Comparison of ENCODE assay signal across 8 cellular contexts in genomic region chr14:31026395-31027096, GRCh38. TPM values are rescaled to one million over a fixed set of nuclear protein-coding genes. Genes with fewer than 3 reads are reported as not detected.
DNase-seq lines count a peak whose midpoint lies in the region; ATAC-seq, FAIRE-seq and TF ChIP-seq lines count a peak whose summit lies in the region.

No MANE protein-coding gene starts in this region.

- H2AFZ ChIP-seq in GM23248 (peak overlapping the region; percentile 89), Karpas-422 (ENCODE audit: low read length) (peak overlapping the region; percentile 87), fibroblast of lung (ENCODE audit: low read length) (peak overlapping the region; percentile 84)

- intact Hi-C loops in naive thymus-derived CD4-positive, alpha-beta T cell (cut with micrococcal nuclease), result loop anchor here (1.0 to 5.0 kb wide), 17 partner anchors 46 to 1177 kb away; partner anchors contain the start of genes DTD2 (in 2 of the 2), G2E3 (in 2 of the 2), HEATR5A (in 2 of the 2) and NUBPL (in 2 of the 2)

- H3K36me3 ChIP-seq in DOHH2 (ENCODE audit: control insufficient read depth, low read length) (peaks cover 23% of the 10 kb centered on the region), GM23248 (ENCODE audit: low read depth) (no peaks in the 10 kb centered on the region; the same call in 1 of the 2 replicates), Karpas-422 (ENCODE audit: insufficient read depth, low read length) (peaks cover 15% of the 10 kb centered on the region; the same call in 1 of the 2 replicates), fibroblast of lung (ENCODE audit: control insufficient read depth, insufficient read depth, low read length) (no peaks in the 10 kb centered on the region)
- H3K36me3 ChIP-seq in naive thymus-derived CD4-positive, alpha-beta T cell (ENCODE audit: control insufficient read depth in 2 of 3, insufficient read depth in 3 of 3, low read length in 3 of 3), result peaks cover 0 to 16% (median 0%) of the 10 kb centered on the region in 3 experiments

- in situ Hi-C loops in GM23248 (cut with MboI), result no loop called here

- peak overlapping the region; percentile 87 for H3K4me3 ChIP-seq in DOHH2 (ENCODE audit: low read length)
- peak overlapping the region; percentile 98 for H3K4me3 ChIP-seq in GM23248
- peak overlapping the region; percentile 78 for H3K4me3 ChIP-seq in Karpas-422 (ENCODE audit: low read length)
- H3K4me3 ChIP-seq in fibroblast of lung (replicated peaks in 1 of 4; ENCODE audit: control extremely low read depth in 1 of 4, insufficient read depth in 1 of 4, low read depth in 3 of 4, low read length in 4 of 4), result peak overlapping the region; percentile 63 to 93 (median 91)
- H3K4me3 ChIP-seq in naive thymus-derived CD4-positive, alpha-beta T cell (ENCODE audit: low read length), result peak overlapping the region; percentile 84

- H3K27me3 Mint-ChIP-seq in naive thymus-derived CD4-positive, alpha-beta T cell, result no peaks in the 10 kb centered on the region
- no peaks in the 10 kb centered on the region for H3K27me3 Mint-ChIP-seq in stimulated activated memory B cell treated with anti-CD40 and anti-IgM and Interleukin-4, amounts not matched to agents 10 μg/mL and 1 μg/mL and 100 μg/mL, for 72 hours

- no peaks in the 10 kb centered on the region for H3K9me2 ChIP-seq in DOHH2 (replicated peaks; ENCODE audit: control insufficient read depth, low read length)
- no peaks in the 10 kb centered on the region for H3K9me2 ChIP-seq in GM23248 (ENCODE audit: insufficient read depth)
- no peaks in the 10 kb centered on the region for H3K9me2 ChIP-seq in Karpas-422 (replicated peaks; ENCODE audit: insufficient read depth, low read length)

- POLR2A ChIA-PET in naive thymus-derived CD4-positive, alpha-beta T cell (lab: Charles Lee), result interaction anchor here (0.5 to 2.1 kb wide), 7 partner anchors 10 to 901 kb away, joined by 3 to 33 read pairs (median 6); partner anchors contain the start of genes G2E3, HECTD1 and SCFD1

- peak; percentile 98 for DNase-seq in GM23248
- DNase-seq in Karpas-422, result peak; percentile 99
- peak; percentile 92 for DNase-seq in RCC 7860 (ENCODE audit: low spot score)
- DNase-seq in activated T-helper 1 cell treated with anti-CD3 and anti-CD28 coated beads, Interleukin-2, amount 50 U/mL, for 16 hours (ENCODE audit: low read depth in 1 of 2, low spot score in 1 of 2), result peak; percentile 78 to 86
- peak; percentile 96 to 97 for DNase-seq in fibroblast of lung (ENCODE audit: low read depth in 2 of 2)
- DNase-seq in naive thymus-derived CD4-positive, alpha-beta T cell, result peak; percentile 74 to 93 (median 80)

- H3K36me3 Mint-ChIP-seq in naive thymus-derived CD4-positive, alpha-beta T cell, result peaks cover 0 to 4% (median 2%) of the 10 kb centered on the region in 5 donors
- H3K36me3 Mint-ChIP-seq in stimulated activated memory B cell treated with anti-CD40 and anti-IgM and Interleukin-4, amounts not matched to agents 10 μg/mL and 1 μg/mL and 100 μg/mL, for 72 hours, result peaks cover 4% of the 10 kb centered on the region

- H3K27me3 ChIP-seq in DOHH2 (ENCODE audit: control insufficient read depth, low read length), result no peaks in the 10 kb centered on the region
- H3K27me3 ChIP-seq in GM23248 (replicated peaks; ENCODE audit: insufficient read depth), result no peaks in the 10 kb centered on the region
- no peaks in the 10 kb centered on the region for H3K27me3 ChIP-seq in Karpas-422 (ENCODE audit: low read length)
- no peaks in the 10 kb centered on the region for H3K27me3 ChIP-seq in fibroblast of lung (ENCODE audit: control insufficient read depth, insufficient read depth, low read length)
- H3K27me3 ChIP-seq in naive thymus-derived CD4-positive, alpha-beta T cell (ENCODE audit: control insufficient read depth in 2 of 2, insufficient read depth in 2 of 2, low read length in 2 of 2), result no peaks in the 10 kb centered on the region

- CTCF ChIA-PET in naive thymus-derived CD4-positive, alpha-beta T cell (lab: Charles Lee), result interaction anchor here (0.6 kb wide), 1 partner anchor 150 kb away, joined by 3 read pairs; no protein-coding TSS in a partner anchor

- peak overlapping the region; percentile 71 for H3K27ac ChIP-seq in DOHH2 (ENCODE audit: low read depth, low read length)
- peak overlapping the region; percentile 80 for H3K27ac ChIP-seq in GM23248
- peak overlapping the region; percentile 88 for H3K27ac ChIP-seq in Karpas-422 (ENCODE audit: low read length)
- peak overlapping the region; percentile 98 for H3K27ac ChIP-seq in fibroblast of lung (ENCODE audit: insufficient read depth, low read length)
- peak overlapping the region; percentile 91 for H3K27ac ChIP-seq in naive thymus-derived CD4-positive, alpha-beta T cell (ENCODE audit: low read depth, low read length)

- peak overlapping the region; percentile 86 to 100 (median 96) for H3K4me3 Mint-ChIP-seq in naive thymus-derived CD4-positive, alpha-beta T cell
- H3K4me3 Mint-ChIP-seq in stimulated activated memory B cell treated with anti-CD40 and anti-IgM and Interleukin-4, amounts not matched to agents 10 μg/mL and 1 μg/mL and 100 μg/mL, for 72 hours, result peak overlapping the region; percentile 100

- 0 out of 2 replicates have a peak, but pooled peaks cover 6% of the 10 kb centered on the region for H4K20me1 ChIP-seq in DOHH2 (ENCODE audit: control insufficient read depth, insufficient read depth, low read depth, low read length)
- H4K20me1 ChIP-seq in GM23248 (ENCODE audit: insufficient read depth), result peaks cover 7% of the 10 kb centered on the region; the same call in 1 of the 2 replicates
- peaks cover 20% of the 10 kb centered on the region; the same call in 1 of the 2 replicates for H4K20me1 ChIP-seq in Karpas-422 (ENCODE audit: insufficient read depth, low read depth, low read length)
- H4K20me1 ChIP-seq in fibroblast of lung (ENCODE audit: control insufficient read depth, extremely low read depth, insufficient read depth, low read length), result no peaks in the 10 kb centered on the region

- no peaks in the 10 kb centered on the region for H3K9me3 ChIP-seq in DOHH2 (ENCODE audit: control insufficient read depth, insufficient read depth, low read length)
- H3K9me3 ChIP-seq in GM23248 (ENCODE audit: low read depth), result no peaks in the 10 kb centered on the region
- no peaks in the 10 kb centered on the region for H3K9me3 ChIP-seq in Karpas-422 (ENCODE audit: low read length)
- no peaks in the 10 kb centered on the region for H3K9me3 ChIP-seq in fibroblast of lung (ENCODE audit: control insufficient read depth, insufficient read depth, low read depth, low read length)
- no peaks in the 10 kb centered on the region for H3K9me3 ChIP-seq in naive thymus-derived CD4-positive, alpha-beta T cell (ENCODE audit: control insufficient read depth in 2 of 3, low read length in 3 of 3)

- H3F3A ChIP-seq in DOHH2 (ENCODE audit: control insufficient read depth, insufficient read depth) (no peaks in the 10 kb centered on the region; the same call in 1 of the 2 replicates), GM23248 (ENCODE audit: insufficient read depth) (peaks cover 26% of the 10 kb centered on the region)

- WGBS in GM23248 (ENCODE audit: low coverage in 1 of 2, low lambda C conversion rate in 2 of 2, missing lambda C conversion rate in 2 of 2), 2 experiments, result 0 to 1% methylated on average over 35 to 45 of the region's 48 CpGs

- peak; percentile 83 for FAIRE-seq in RCC 7860 (lab: Jason Lieb, UNC)

- peak overlapping the region; percentile 88 for H3K4me2 ChIP-seq in DOHH2 (ENCODE audit: low read length)
- H3K4me2 ChIP-seq in GM23248 (ENCODE audit: unreplicated experiment), result peak overlapping the region; percentile 66
- H3K4me2 ChIP-seq in Karpas-422 (ENCODE audit: low read depth, low read length, poor library complexity, severe bottlenecking), result peak overlapping the region; percentile 100
- peak overlapping the region; percentile 88 for H3K4me2 ChIP-seq in fibroblast of lung (ENCODE audit: extremely low read depth, insufficient read depth, low read length)

- H3K27ac Mint-ChIP-seq in naive thymus-derived CD4-positive, alpha-beta T cell, result peak overlapping the region; percentile 89 to 98 (median 96)
- H3K27ac Mint-ChIP-seq in stimulated activated memory B cell treated with anti-CD40 and anti-IgM and Interleukin-4, amounts not matched to agents 10 μg/mL and 1 μg/mL and 100 μg/mL, for 72 hours, result peak overlapping the region; percentile 98

- H3K9ac ChIP-seq in GM23248 (peak overlapping the region; percentile 99), Karpas-422 (ENCODE audit: low read length) (peak overlapping the region; percentile 98), fibroblast of lung (ENCODE audit: insufficient read depth, low read length) (peak overlapping the region; percentile 93)

- peaks cover 38 to 62% (median 49%) of the 10 kb centered on the region in 7 donors for H3K4me1 Mint-ChIP-seq in naive thymus-derived CD4-positive, alpha-beta T cell
- peaks cover 54% of the 10 kb centered on the region for H3K4me1 Mint-ChIP-seq in stimulated activated memory B cell treated with anti-CD40 and anti-IgM and Interleukin-4, amounts not matched to agents 10 μg/mL and 1 μg/mL and 100 μg/mL, for 72 hours

- TF ChIP-seq CTCF in DOHH2 (IDR thresholded peaks at IDR 0.05; ENCODE audit: low read depth, low read length, poor library complexity, severe bottlenecking), result no peak
- no peak for TF ChIP-seq CTCF in fibroblast of lung (conservative IDR thresholded peaks at IDR 0.05 in 1 of 2, IDR thresholded peaks at IDR 0.05 in 1 of 2; ENCODE audit: low read depth in 1 of 2, low read length in 2 of 2)

- H3K4me1 ChIP-seq in DOHH2 (ENCODE audit: control insufficient read depth, low read length) (peaks cover 31% of the 10 kb centered on the region), GM23248 (ENCODE audit: insufficient read depth) (peaks cover 29% of the 10 kb centered on the region), Karpas-422 (ENCODE audit: low read length) (peaks cover 28% of the 10 kb centered on the region), fibroblast of lung (ENCODE audit: control insufficient read depth, extremely low read depth, insufficient read depth, low read length) (no peaks in the 10 kb centered on the region)
- H3K4me1 ChIP-seq in naive thymus-derived CD4-positive, alpha-beta T cell (ENCODE audit: control insufficient read depth in 2 of 2, insufficient read depth in 2 of 2, low read length in 2 of 2), result no peaks in the 10 kb centered on the region

- peak; percentile 97 for ATAC-seq in naive thymus-derived CD4-positive, alpha-beta T cell
- ATAC-seq in stimulated activated memory B cell treated with anti-CD40 and anti-IgM and Interleukin-4, amounts not matched to agents 10 μg/mL and 1 μg/mL and 100 μg/mL, for 72 hours, result peak; percentile 98

- no peaks in the 10 kb centered on the region for H3K9me3 Mint-ChIP-seq in naive thymus-derived CD4-positive, alpha-beta T cell
- H3K9me3 Mint-ChIP-seq in stimulated activated memory B cell treated with anti-CD40 and anti-IgM and Interleukin-4, amounts not matched to agents 10 μg/mL and 1 μg/mL and 100 μg/mL, for 72 hours, result no peaks in the 10 kb centered on the region

- H3K79me2 ChIP-seq in DOHH2 (ENCODE audit: control insufficient read depth, low read length), result peaks cover 64% of the 10 kb centered on the region
- peaks cover 82% of the 10 kb centered on the region for H3K79me2 ChIP-seq in GM23248 (ENCODE audit: insufficient read depth)
- peaks cover 53% of the 10 kb centered on the region for H3K79me2 ChIP-seq in Karpas-422 (ENCODE audit: low read length)
- peaks cover 45% of the 10 kb centered on the region for H3K79me2 ChIP-seq in fibroblast of lung (ENCODE audit: control insufficient read depth, insufficient read depth, low read length)

RNA-seq across cellular contexts. Expression of gene STRN3, which starts 0.4 kb away (rescaled TPM):
- 31.6 and 44.2 TPM in 2 replicates for total RNA-seq in GM23248 (2014; rRNA removed; shearing (Covaris generic))
- polyA plus RNA-seq in GM23248 (2016; fragmentation: Nextera tagmentation; extraction: Ambion mirVana), result 25.6 TPM in 2 replicates
- total RNA-seq in Karpas-422 (2014; rRNA removed; shearing (Covaris generic); ENCODE audit: low replicate concordance), result 31.3 and 59.0 TPM in 2 replicates
- 76.5 and 88.2 TPM in 2 replicates for total RNA-seq in fibroblast of lung
- 33.2 and 42.0 TPM in 2 replicates for polyA plus RNA-seq in fibroblast of lung
- 24.1 and 26.5 TPM in 2 replicates for polyA plus RNA-seq in fibroblast of lung (2012)
- polyA minus RNA-seq in fibroblast of lung (ENCODE audit: low replicate concordance), result 10.5 and 20.8 TPM in 2 replicates
- 10 to 100 TPM; 20.4 to 28.7 (median 25.2) TPM for total RNA-seq in naive thymus-derived CD4-positive, alpha-beta T cell
- 1 to 10 TPM; 3.5 to 5.8 TPM for polyA plus RNA-seq in naive thymus-derived CD4-positive, alpha-beta T cell

RNA-seq across cellular contexts. Expression of gene AP4S1, which starts 1.1 kb away (rescaled TPM):
- 8.7 and 9.9 TPM in 2 replicates for total RNA-seq in GM23248 (2014; rRNA removed; shearing (Covaris generic))
- 6.3 and 7.7 TPM in 2 replicates for polyA plus RNA-seq in GM23248 (2016; fragmentation: Nextera tagmentation; extraction: Ambion mirVana)
- total RNA-seq in Karpas-422 (2014; rRNA removed; shearing (Covaris generic); ENCODE audit: low replicate concordance), result 7.8 and 10.2 TPM in 2 replicates
- total RNA-seq in fibroblast of lung, result 5.4 and 5.6 TPM in 2 replicates
- 6.4 and 7.1 TPM in 2 replicates for polyA plus RNA-seq in fibroblast of lung
- 5.5 and 6.0 TPM in 2 replicates for polyA plus RNA-seq in fibroblast of lung (2012)
- 2.4 and 3.3 TPM in 2 replicates for polyA minus RNA-seq in fibroblast of lung (ENCODE audit: low replicate concordance)
- total RNA-seq in naive thymus-derived CD4-positive, alpha-beta T cell, result 10 to 100 TPM in 4 of 5 experiments, 1 to 10 TPM in 1; 7.9 to 22.0 (median 15.9) TPM
- 10 to 100 TPM; 10.7 to 10.9 TPM for polyA plus RNA-seq in naive thymus-derived CD4-positive, alpha-beta T cell

Comparison
In these comparisons a context has a peak if more than half of its experiments do, and no peak if none do; other contexts are left out.
1. Peak in every context shown above with its lines: DNase-seq, ATAC-seq, H3K4me3 ChIP-seq and H3K27ac ChIP-seq.